ENCODE assay signal across 22 cellular contexts in genomic region chr2:118244686-118245085, GRCh38.
DNase-seq lines count a peak whose midpoint lies in the region; TF ChIP-seq lines count a peak whose summit lies in the region.
"Had no signal": no experiment of that assay in that cellular context is flagged by ENCODE, and none has a peak within 500 bp of the region (broad histone marks: within the 10 kb centered on the region; RNA-seq: fewer than 3 reads in every experiment).

No MANE protein-coding gene starts in this region.

- TF ChIP-seq CTCF in GM20000 (IDR thresholded peaks at IDR 0.05; ENCODE audit: extremely low read depth, missing control alignments) = no peak

- DNase-seq in Daoy (ENCODE audit: low read depth) = peak; percentile 56
- no peak for DNase-seq in GM20000 (ENCODE audit: low spot score)
- DNase-seq: 8988T; ACHN; AML-193; BE2C; C1 segment of cervical spinal cord; Caco-2; Calu3; CD4-positive, alpha-beta memory T cell; CD4-positive, alpha-beta T cell; CD4-positive, CD25-positive, alpha-beta regulatory T cell; CD8-positive, alpha-beta memory T cell; CD8-positive, alpha-beta T cell; COR-L47; DMS 273 treated with DMSO at 0.1 percent for 48 hours; DMS153; DMS53; DMS79; DMS79 treated with DMSO at 0.1 percent for 48 hours; DND-41; EL had no signal
